Comparison of ENCODE assay signal across 14 cellular contexts in the genomic region with DNA sequence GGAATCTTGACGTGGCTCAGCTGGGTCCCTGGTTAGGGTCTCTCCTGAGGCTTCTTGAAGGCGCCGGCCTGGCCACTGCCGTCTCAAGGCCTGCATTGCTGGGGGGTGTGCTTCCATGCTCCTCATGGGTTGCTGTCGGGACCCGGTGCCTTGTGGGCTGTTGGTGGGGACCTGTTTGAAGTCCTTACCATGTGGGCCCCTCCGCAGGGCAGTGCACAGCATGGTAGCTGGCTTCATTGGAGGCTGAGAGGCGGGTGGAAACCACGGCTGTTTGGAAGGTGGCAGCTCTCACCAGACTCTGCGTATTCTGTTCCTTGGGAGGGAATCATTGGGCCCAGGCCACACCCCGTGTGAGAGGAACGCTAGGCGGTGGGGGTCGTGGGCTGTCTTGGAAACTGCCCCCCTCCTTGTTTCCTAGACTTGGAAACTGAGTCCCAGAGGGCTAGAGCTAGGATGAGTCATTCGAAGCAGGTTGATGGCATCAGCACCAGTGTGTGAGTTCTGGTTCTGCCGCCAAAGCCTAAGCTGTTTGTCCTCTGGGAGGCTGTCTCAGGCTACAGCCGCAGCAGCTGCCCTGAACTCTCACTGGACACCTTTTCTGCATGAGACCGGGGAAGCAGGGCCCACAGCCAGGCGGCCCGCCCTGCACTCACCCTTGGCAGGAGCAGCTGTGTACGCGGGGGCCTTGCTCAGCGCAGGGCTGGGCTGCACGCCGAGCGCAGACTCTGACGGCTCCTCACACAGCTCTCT. TPM values are rescaled to one million over a fixed set of nuclear protein-coding genes. Genes with fewer than 3 reads are reported as not detected.
A peak's percentile ranks its signal among the peaks of the same experiment; 100 is the strongest.
DNase-seq lines count a peak whose midpoint lies in the region; ATAC-seq and TF ChIP-seq lines count a peak whose summit lies in the region.
"Had no signal": no experiment of that assay in that cellular context is flagged by ENCODE, and none has a peak within 500 bp of the region (broad histone marks: within the 10 kb centered on the region; RNA-seq: fewer than 3 reads in every experiment).

No MANE protein-coding gene starts in this region.

- peak; percentile 78 for DNase-seq in AG08396 (ENCODE audit: low spot score)
- peak; percentile 39 for DNase-seq in astrocyte of the spinal cord (ENCODE audit: low read depth, low spot score)
- peak; percentile 80 to 90 (median 86) for DNase-seq in heart left ventricle
- DNase-seq in posterior cingulate gyrus = peak in 9 of 10 donors; percentile 36 to 94 (median 60)
- DNase-seq in MCF 10A (ENCODE audit: unreplicated experiment) = no peak
- DNase-seq in activated naive CD4-positive, alpha-beta T cell treated with anti-CD3 and anti-CD28 coated beads, Interleukin-2, amount 10 ng/mL, durations not matched to agents 7 days and 5 days = no peak
- DNase-seq in CD8-positive, alpha-beta T cell = no peak
- no peak for DNase-seq in cerebellar nuclear complex (lab: John Stamatoyannopoulos, UW)
- DNase-seq: foreskin keratinocyte, NCI-H187 had no signal

- H3K27me3 ChIP-seq in heart left ventricle = no peaks in the 10 kb centered on the region
- H3K27me3 ChIP-seq in CD8-positive, alpha-beta T cell (ENCODE audit: insufficient read depth, low read length) = no peaks in the 10 kb centered on the region
- H3K27me3 ChIP-seq: foreskin keratinocyte had no signal

- no peak for TF ChIP-seq POLR2A in heart left ventricle (IDR thresholded peaks at IDR 0.05)

- intact Hi-C loops in heart left ventricle (cut with DNase I) (loop anchor here in 2 of 10 donors (2.0 to 10.0 kb wide), 2 partner anchors 40 to 70 kb away; no protein-coding TSS in a partner anchor), posterior cingulate gyrus (cut with DNase I) (no loop called here), MCF 10A (cut with micrococcal nuclease) (no loop called here)
- intact Hi-C loops in CD8-positive, alpha-beta T cell (cut with DNase I, micrococcal nuclease) = no loop called here

- H3K4me1 Mint-ChIP-seq in MCF 10A (ENCODE audit: insufficient read depth, unreplicated experiment) = no peaks in the 10 kb centered on the region
- H3K4me1 Mint-ChIP-seq in activated naive CD4-positive, alpha-beta T cell treated with anti-CD3 and anti-CD28 coated beads, Interleukin-2, amount 10 ng/mL, durations not matched to agents 7 days and 5 days = no peaks in the 10 kb centered on the region
- H3K4me1 Mint-ChIP-seq in CD8-positive, alpha-beta T cell (ENCODE audit: low read depth) = peaks cover 3% of the 10 kb centered on the region

- POLR2A ChIA-PET in MCF 10A (lab: Yijun Ruan, JAX) = no interaction called here
- POLR2A ChIA-PET in CD8-positive, alpha-beta T cell (lab: Charles Lee) = no interaction called here

- WGBS in heart left ventricle, 4 donors = 63 to 70% (median 66%) methylated on average over 14 to 27 of the region's 27 CpGs

- peak overlapping the region; percentile 37 to 87 (median 74) for H3K27ac ChIP-seq in heart left ventricle
- no peak overlapping the region for H3K27ac ChIP-seq in CD8-positive, alpha-beta T cell (ENCODE audit: low read depth, low read length)
- H3K27ac ChIP-seq: foreskin keratinocyte had no signal

- no peaks in the 10 kb centered on the region for H3K27me3 Mint-ChIP-seq in MCF 10A (ENCODE audit: insufficient read depth, unreplicated experiment)
- H3K27me3 Mint-ChIP-seq in activated naive CD4-positive, alpha-beta T cell treated with anti-CD3 and anti-CD28 coated beads, Interleukin-2, amount 10 ng/mL, durations not matched to agents 7 days and 5 days = no peaks in the 10 kb centered on the region
- no peaks in the 10 kb centered on the region for H3K27me3 Mint-ChIP-seq in CD8-positive, alpha-beta T cell (ENCODE audit: low read depth)
- H3K27me3 Mint-ChIP-seq: memory B cell had no signal

- no peak overlapping the region for H3K27ac Mint-ChIP-seq in MCF 10A (ENCODE audit: low read depth, unreplicated experiment)
- no peak overlapping the region for H3K27ac Mint-ChIP-seq in activated naive CD4-positive, alpha-beta T cell treated with anti-CD3 and anti-CD28 coated beads, Interleukin-2, amount 10 ng/mL, durations not matched to agents 7 days and 5 days
- no peak overlapping the region for H3K27ac Mint-ChIP-seq in CD8-positive, alpha-beta T cell
- H3K27ac Mint-ChIP-seq: memory B cell; T-helper 2 cell treated with Interferon-gamma antibody and Interleukin-4, amounts not matched to agents 5 μg/mL and 100 μg/mL, for 36 hours had no signal

- in situ Hi-C loops in astrocyte of the spinal cord (cut with HindIII; ENCODE audit: low sequenced_read_pairs) = no loop called here

- peaks cover 0 to 31% (median 15%) of the 10 kb centered on the region in 9 donors for H3K36me3 ChIP-seq in heart left ventricle
- no peaks in the 10 kb centered on the region for H3K36me3 ChIP-seq in CD8-positive, alpha-beta T cell (ENCODE audit: insufficient read depth, low read length)

- no peak overlapping the region for H3K4me3 ChIP-seq in astrocyte of the spinal cord (ENCODE audit: low read depth, low read length)
- no peak overlapping the region for H3K4me3 ChIP-seq in heart left ventricle
- no peak overlapping the region for H3K4me3 ChIP-seq in CD8-positive, alpha-beta T cell (ENCODE audit: low read depth, low read length)
- H3K4me3 ChIP-seq: smooth muscle cell had no signal

- CTCF ChIA-PET in MCF 10A (lab: Yijun Ruan, JAX) = no interaction called here
- CTCF ChIA-PET in activated naive CD4-positive, alpha-beta T cell treated with anti-CD3 and anti-CD28 coated beads, Interleukin-2, amount 10 ng/mL, durations not matched to agents 7 days and 5 days (lab: Charles Lee) = no interaction called here
- CTCF ChIA-PET in CD8-positive, alpha-beta T cell (lab: Charles Lee) = interaction anchor here (0.6 kb wide), 1 partner anchor 176 kb away, joined by 3 read pairs; no protein-coding TSS in a partner anchor

- BruUV-seq in MCF 10A (replicated peaks; lab: Mats Ljungman, UMichigan) = no TSS peak

- no peak overlapping the region for H3K4me3 Mint-ChIP-seq in MCF 10A (ENCODE audit: unreplicated experiment)
- no peak overlapping the region for H3K4me3 Mint-ChIP-seq in activated naive CD4-positive, alpha-beta T cell treated with anti-CD3 and anti-CD28 coated beads, Interleukin-2, amount 10 ng/mL, durations not matched to agents 7 days and 5 days
- H3K4me3 Mint-ChIP-seq in CD8-positive, alpha-beta T cell = no peak overlapping the region
- H3K4me3 Mint-ChIP-seq: memory B cell; T-helper 2 cell treated with Interferon-gamma antibody and Interleukin-4, amounts not matched to agents 5 μg/mL and 100 μg/mL, for 36 hours had no signal

- peaks cover 19% of the 10 kb centered on the region for H3K36me3 Mint-ChIP-seq in MCF 10A (ENCODE audit: insufficient read depth, unreplicated experiment)
- H3K36me3 Mint-ChIP-seq in activated naive CD4-positive, alpha-beta T cell treated with anti-CD3 and anti-CD28 coated beads, Interleukin-2, amount 10 ng/mL, durations not matched to agents 7 days and 5 days = peaks cover 22% of the 10 kb centered on the region
- peaks cover 51% of the 10 kb centered on the region for H3K36me3 Mint-ChIP-seq in CD8-positive, alpha-beta T cell

- TF ChIP-seq CTCF in astrocyte of the spinal cord (IDR thresholded peaks at IDR 0.05; ENCODE audit: low read depth, low read length) = no peak
- peak in 2 of 12 donors; percentile 12 to 19 for TF ChIP-seq CTCF in heart left ventricle (IDR thresholded peaks at IDR 0.05)
- TF ChIP-seq CTCF in MCF 10A (IDR thresholded peaks at IDR 0.05; ENCODE audit: unreplicated experiment) = no peak
- no peak for TF ChIP-seq CTCF in CD8-positive, alpha-beta T cell (IDR thresholded peaks at IDR 0.05)

- H3K4me1 ChIP-seq in heart left ventricle = peaks cover 7 to 47% (median 30%) of the 10 kb centered on the region in 12 donors
- no peaks in the 10 kb centered on the region for H3K4me1 ChIP-seq in CD8-positive, alpha-beta T cell (ENCODE audit: insufficient read depth, low read length)
- H3K4me1 ChIP-seq: foreskin keratinocyte had no signal

- peaks cover 7% of the 10 kb centered on the region for H3K9me3 Mint-ChIP-seq in MCF 10A (ENCODE audit: unreplicated experiment)
- peaks cover 10% of the 10 kb centered on the region for H3K9me3 Mint-ChIP-seq in activated naive CD4-positive, alpha-beta T cell treated with anti-CD3 and anti-CD28 coated beads, Interleukin-2, amount 10 ng/mL, durations not matched to agents 7 days and 5 days
- no peaks in the 10 kb centered on the region for H3K9me3 Mint-ChIP-seq in CD8-positive, alpha-beta T cell
- H3K9me3 Mint-ChIP-seq: T-helper 2 cell treated with Interferon-gamma antibody and Interleukin-4, amounts not matched to agents 5 μg/mL and 100 μg/mL, for 36 hours had no signal

- H3K9me3 ChIP-seq in heart left ventricle = no peaks in the 10 kb centered on the region
- no peaks in the 10 kb centered on the region for H3K9me3 ChIP-seq in CD8-positive, alpha-beta T cell (ENCODE audit: low read length)

- ATAC-seq in heart left ventricle = peak; percentile 88 to 92 (median 90)
- ATAC-seq in CD8-positive, alpha-beta T cell = no peak
- ATAC-seq: foreskin keratinocyte had no signal

RNA-seq across cellular contexts. Expression of gene ZNF750, which starts 35.2 kb away (rescaled TPM):
- under 1 TPM in 2 of 9 donors, not detected in 7; 0.31 to 0.38 TPM for total RNA-seq in heart left ventricle
- under 1 TPM; 0.08 to 0.17 TPM for polyA plus RNA-seq in heart left ventricle
- total RNA-seq in MCF 10A (2022) = 0.14 TPM in 1 of 2 replicates, not detected in the other
- total RNA-seq in CD8-positive, alpha-beta T cell = not detected
- total RNA-seq: Daoy had no signal

RNA-seq across cellular contexts. Expression of gene TBCD, which starts 52.8 kb away (rescaled TPM):
- 10 to 100 TPM; 36.9 to 98.4 (median 54.9) TPM for total RNA-seq in heart left ventricle
- 10 to 100 TPM; 60.9 to 81.6 TPM for polyA plus RNA-seq in heart left ventricle
- 66.8 and 76.2 TPM in 2 replicates for total RNA-seq in MCF 10A (2022)
- 10 to 100 TPM; 78.3 to 91.2 TPM for total RNA-seq in CD8-positive, alpha-beta T cell

Comparison
In these comparisons a context has a peak if more than half of its experiments do, and no peak if none do; other contexts are left out.
1. DNase-seq: peak in AG08396 (single experiment), astrocyte of the spinal cord (single experiment), heart left ventricle (5 of 5) and posterior cingulate gyrus (9 of 10); none in MCF 10A (single experiment), activated naive CD4-positive, alpha-beta T cell treated with anti-CD3 and anti-CD28 coated beads, Interleukin-2, amount 10 ng/mL, durations not matched to agents 7 days and 5 days (single experiment), CD8-positive, alpha-beta T cell (0 of 7) and cerebellar nuclear complex (0 of 2).